ENCODE assay signal across 21 cellular contexts in genomic region chr14:49206832-49207231, GRCh38.
DNase-seq lines count a peak whose midpoint lies in the region; ATAC-seq and TF ChIP-seq lines count a peak whose summit lies in the region.
"Had no signal": no experiment of that assay in that cellular context is flagged by ENCODE, and none has a peak within 500 bp of the region (broad histone marks: within the 10 kb centered on the region; RNA-seq: fewer than 3 reads in every experiment).

No MANE protein-coding gene starts in this region.

- no peaks in the 10 kb centered on the region for H3K36me3 ChIP-seq in heart right ventricle

- H3K27me3 ChIP-seq in heart right ventricle = no peaks in the 10 kb centered on the region

- no peaks in the 10 kb centered on the region for H3K9me3 ChIP-seq in heart right ventricle
- H3K9me3 ChIP-seq: SK-N-SH had no signal

- H3K27ac Mint-ChIP-seq in nephron = peak overlapping the region; percentile 70 to 94 (median 94)
- no peak overlapping the region for H3K27ac Mint-ChIP-seq in activated naive CD4-positive, alpha-beta T cell treated with anti-CD3 and anti-CD28 coated beads, Interleukin-2, amount 10 ng/mL, durations not matched to agents 7 days and 5 days
- H3K27ac Mint-ChIP-seq: B cell had no signal

- H3K27ac ChIP-seq in heart right ventricle = no peak overlapping the region
- H3K27ac ChIP-seq: 22Rv1, KMS-11 had no signal

- peaks cover 33% of the 10 kb centered on the region for H3K4me1 Mint-ChIP-seq in nephron
- H3K4me1 Mint-ChIP-seq in activated naive CD4-positive, alpha-beta T cell treated with anti-CD3 and anti-CD28 coated beads, Interleukin-2, amount 10 ng/mL, durations not matched to agents 7 days and 5 days = no peaks in the 10 kb centered on the region
- H3K4me1 Mint-ChIP-seq: B cell had no signal

- DNase-seq in Right ventricle myocardium inferior (ENCODE audit: missing footprints) (no peak), heart right ventricle (no peak), NCI-H446 (lab: John Stamatoyannopoulos, UW) (peak; percentile 31 to 68), NCI-H2029 treated with DMSO at 0.1 percent for 48 hours (lab: John Stamatoyannopoulos, UW) (no peak)
- DNase-seq in activated naive CD4-positive, alpha-beta T cell treated with anti-CD3 and anti-CD28 coated beads, Interleukin-2, amount 10 ng/mL, durations not matched to agents 7 days and 5 days = no peak
- DNase-seq: DMS153, GDM1, GOT3, MV-4-11, NCI-H2029, NCI-H510A, NCI-H748 treated with DMSO at 0.1 percent for 48 hours, OCI-M1, SHP77, SK-N-SH had no signal

- WGBS in heart right ventricle, 2 donors = 65 to 68% methylated on average over 9 of the region's 9 CpGs

- no peak for TF ChIP-seq CTCF in heart right ventricle (IDR thresholded peaks at IDR 0.05)
- peak in 1 of 3 experiments; percentile 32 for TF ChIP-seq CTCF in nephron (IDR thresholded peaks at IDR 0.05; ENCODE audit: unreplicated experiment in 3 of 3)

- peaks cover 4% of the 10 kb centered on the region for H3K9me3 Mint-ChIP-seq in nephron
- no peaks in the 10 kb centered on the region for H3K9me3 Mint-ChIP-seq in activated naive CD4-positive, alpha-beta T cell treated with anti-CD3 and anti-CD28 coated beads, Interleukin-2, amount 10 ng/mL, durations not matched to agents 7 days and 5 days

- H3K36me3 Mint-ChIP-seq in nephron (ENCODE audit: low read depth) = no peaks in the 10 kb centered on the region
- H3K36me3 Mint-ChIP-seq in activated naive CD4-positive, alpha-beta T cell treated with anti-CD3 and anti-CD28 coated beads, Interleukin-2, amount 10 ng/mL, durations not matched to agents 7 days and 5 days = no peaks in the 10 kb centered on the region

- no peaks in the 10 kb centered on the region for H3K4me1 ChIP-seq in heart right ventricle

- H3K4me3 Mint-ChIP-seq in nephron = peak overlapping the region in 1 of 3 experiments; percentile 3
- H3K4me3 Mint-ChIP-seq in activated naive CD4-positive, alpha-beta T cell treated with anti-CD3 and anti-CD28 coated beads, Interleukin-2, amount 10 ng/mL, durations not matched to agents 7 days and 5 days = no peak overlapping the region
- H3K4me3 Mint-ChIP-seq: B cell had no signal

- CTCF ChIA-PET in activated naive CD4-positive, alpha-beta T cell treated with anti-CD3 and anti-CD28 coated beads, Interleukin-2, amount 10 ng/mL, durations not matched to agents 7 days and 5 days (lab: Charles Lee) = no interaction called here

- no peaks in the 10 kb centered on the region for H3K27me3 Mint-ChIP-seq in nephron (ENCODE audit: low read depth)
- no peaks in the 10 kb centered on the region for H3K27me3 Mint-ChIP-seq in activated naive CD4-positive, alpha-beta T cell treated with anti-CD3 and anti-CD28 coated beads, Interleukin-2, amount 10 ng/mL, durations not matched to agents 7 days and 5 days

- no peak overlapping the region for H3K4me3 ChIP-seq in heart right ventricle

- ATAC-seq in Right ventricle myocardium inferior = peak; percentile 59
- no peak for ATAC-seq in heart right ventricle
- no peak for ATAC-seq in HG03342 (IDR thresholded peaks at IDR 0.05; ENCODE audit: unreplicated experiment)
- no peak for ATAC-seq in GM19324 (IDR thresholded peaks at IDR 0.05; ENCODE audit: low FRiP score, unreplicated experiment)

- intact Hi-C loops in Right ventricle myocardium inferior (cut with DNase I) = no loop called here
- intact Hi-C loops in heart right ventricle (cut with DNase I) = no loop called here

Comparison
In these comparisons a context has a peak if more than half of its experiments do, and no peak if none do; other contexts are left out.
1. DNase-seq: peak in NCI-H446 (2 of 2); none in Right ventricle myocardium inferior (single experiment), heart right ventricle (0 of 2), NCI-H2029 treated with DMSO at 0.1 percent for 48 hours (single experiment) and activated naive CD4-positive, alpha-beta T cell treated with anti-CD3 and anti-CD28 coated beads, Interleukin-2, amount 10 ng/mL, durations not matched to agents 7 days and 5 days (single experiment).